Comparison of ENCODE assay signal across 17 cellular contexts in genomic region chr11:12577746-12578644, GRCh38.
DNase-seq lines count a peak whose midpoint lies in the region; ATAC-seq, FAIRE-seq and TF ChIP-seq lines count a peak whose summit lies in the region.
"Had no signal": no experiment of that assay in that cellular context is flagged by ENCODE, and none has a peak within 500 bp of the region (broad histone marks: within the 10 kb centered on the region; RNA-seq: fewer than 3 reads in every experiment).

No MANE protein-coding gene starts in this region.

- H3K4me3 ChIP-seq in mammary epithelial cell (replicated peaks in 1 of 3; ENCODE audit: insufficient read depth in 1 of 3, low read depth in 2 of 3, low read length in 3 of 3) (no peak overlapping the region), bronchial epithelial cell (ENCODE audit: low read depth, low read length) (no peak overlapping the region), smooth muscle cell (no peak overlapping the region)
- H3K4me3 ChIP-seq: transverse colon had no signal

- no TSS peak for BruUV-seq in mammary epithelial cell (replicated peaks; lab: Mats Ljungman, UMichigan)
- BruUV-seq in MCF 10A (replicated peaks; lab: Mats Ljungman, UMichigan): no TSS peak

- TF ChIP-seq CTCF in mammary epithelial cell (conservative IDR thresholded peaks at IDR 0.05 in 1 of 2, IDR thresholded peaks at IDR 0.05 in 1 of 2; ENCODE audit: extremely low read depth in 1 of 2, insufficient read depth in 1 of 2, low read depth in 1 of 2, low read length in 2 of 2): peak; percentile 11 to 18
- no peak for TF ChIP-seq CTCF in MCF 10A (IDR thresholded peaks at IDR 0.05; ENCODE audit: unreplicated experiment)
- TF ChIP-seq CTCF in bronchial epithelial cell (IDR thresholded peaks at IDR 0.05; ENCODE audit: insufficient read depth, low read length, severe bottlenecking): peak; percentile 4
- no peak for TF ChIP-seq CTCF in smooth muscle cell (IDR thresholded peaks at IDR 0.05; ENCODE audit: borderline replicate concordance, insufficient read depth, poor library complexity, severe bottlenecking)

- no peak overlapping the region for H3K9ac ChIP-seq in mammary epithelial cell (ENCODE audit: insufficient read depth, low read length)
- H3K9ac ChIP-seq in smooth muscle cell (ENCODE audit: low read depth): no peak overlapping the region

- peaks cover 3% of the 10 kb centered on the region for H3K27me3 Mint-ChIP-seq in MCF 10A (ENCODE audit: insufficient read depth, unreplicated experiment)
- H3K27me3 Mint-ChIP-seq in T-cell: peaks cover 15 to 25% of the 10 kb centered on the region in 2 donors

- peaks cover 10% of the 10 kb centered on the region for H3K4me1 Mint-ChIP-seq in MCF 10A (ENCODE audit: insufficient read depth, unreplicated experiment)
- H3K4me1 Mint-ChIP-seq in T-cell: no peaks in the 10 kb centered on the region
- H3K4me1 Mint-ChIP-seq: CD4-positive, alpha-beta memory T cell; stimulated activated effector memory CD8-positive, alpha-beta T cell treated with anti-CD3 and anti-CD28 coated beads, Interleukin-12 subunit alpha, Interleukin-12 subunit beta, amount 100 ng/mL, for 72 hours had no signal

- FAIRE-seq in bronchial epithelial cell (lab: Jason Lieb, UNC): no peak

- H3K27ac Mint-ChIP-seq in MCF 10A (ENCODE audit: low read depth, unreplicated experiment) (no peak overlapping the region), T-cell (no peak overlapping the region)
- H3K27ac Mint-ChIP-seq: brain; CD4-positive, alpha-beta memory T cell; stimulated activated effector memory CD8-positive, alpha-beta T cell treated with anti-CD3 and anti-CD28 coated beads, Interleukin-12 subunit alpha, Interleukin-12 subunit beta, amount 100 ng/mL, for 72 hours had no signal

- H3K27ac ChIP-seq in mammary epithelial cell (ENCODE audit: insufficient read depth, low read depth, low read length) (no peak overlapping the region), smooth muscle cell (ENCODE audit: low read depth) (peak overlapping the region; percentile 3)
- H3K27ac ChIP-seq: transverse colon had no signal

- H3K4me3 Mint-ChIP-seq in MCF 10A (ENCODE audit: unreplicated experiment) (no peak overlapping the region), T-cell (no peak overlapping the region)
- H3K4me3 Mint-ChIP-seq: brain; CD4-positive, alpha-beta memory T cell; stimulated activated effector memory CD8-positive, alpha-beta T cell treated with anti-CD3 and anti-CD28 coated beads, Interleukin-12 subunit alpha, Interleukin-12 subunit beta, amount 100 ng/mL, for 72 hours had no signal

- no peaks in the 10 kb centered on the region for H3K9me3 Mint-ChIP-seq in MCF 10A (ENCODE audit: unreplicated experiment)
- peaks cover 0 to 3% (median 0%) of the 10 kb centered on the region in 3 donors for H3K9me3 Mint-ChIP-seq in T-cell
- H3K9me3 Mint-ChIP-seq: CD4-positive, alpha-beta memory T cell; stimulated activated effector memory CD8-positive, alpha-beta T cell treated with anti-CD3 and anti-CD28 coated beads, Interleukin-12 subunit alpha, Interleukin-12 subunit beta, amount 100 ng/mL, for 72 hours had no signal

- ATAC-seq in T-cell (replicated peaks in 1 of 4): no peak
- ATAC-seq in esophagus mucosa: no peak
- ATAC-seq: left cardiac atrium; stimulated activated effector memory CD8-positive, alpha-beta T cell treated with anti-CD3 and anti-CD28 coated beads, Interleukin-12 subunit alpha, Interleukin-12 subunit beta, amount 100 ng/mL, for 72 hours had no signal

- POLR2A ChIA-PET in MCF 10A (lab: Yijun Ruan, JAX): interaction anchor here (0.7 kb wide), 2 partner anchors 9 to 251 kb away, joined by 3 to 4 read pairs; no protein-coding TSS in a partner anchor
- POLR2A ChIA-PET in T-cell (lab: Charles Lee): no interaction called here

- H3F3A ChIP-seq in smooth muscle cell (ENCODE audit: low read depth): peaks cover 15% of the 10 kb centered on the region

- H3K36me3 ChIP-seq in mammary epithelial cell (ENCODE audit: insufficient read depth, low read length): no peaks in the 10 kb centered on the region
- H3K36me3 ChIP-seq in bronchial epithelial cell (ENCODE audit: control insufficient read depth, insufficient read depth, low read length): no peaks in the 10 kb centered on the region
- H3K36me3 ChIP-seq in smooth muscle cell (ENCODE audit: low read depth): no peaks in the 10 kb centered on the region
- H3K36me3 ChIP-seq: transverse colon had no signal

- H4K20me1 ChIP-seq in mammary epithelial cell (ENCODE audit: insufficient read depth, low read length): no peaks in the 10 kb centered on the region
- H4K20me1 ChIP-seq in smooth muscle cell (ENCODE audit: low read depth): no peaks in the 10 kb centered on the region

- H2AFZ ChIP-seq in mammary epithelial cell (ENCODE audit: low read depth, low read length) (no peak overlapping the region), smooth muscle cell (ENCODE audit: low read depth) (peak overlapping the region; percentile 0)

- H3K4me1 ChIP-seq in mammary epithelial cell (ENCODE audit: insufficient read depth, low read length): peaks cover 8% of the 10 kb centered on the region
- H3K4me1 ChIP-seq in smooth muscle cell (ENCODE audit: low read depth): no peaks in the 10 kb centered on the region
- H3K4me1 ChIP-seq: transverse colon had no signal

- H3K9me3 ChIP-seq in mammary epithelial cell (replicated peaks; ENCODE audit: insufficient read depth, low read length): no peaks in the 10 kb centered on the region
- no peaks in the 10 kb centered on the region for H3K9me3 ChIP-seq in smooth muscle cell (replicated peaks; ENCODE audit: low read depth)
- H3K9me3 ChIP-seq: transverse colon had no signal

- H3K36me3 Mint-ChIP-seq in MCF 10A (ENCODE audit: insufficient read depth, unreplicated experiment): no peaks in the 10 kb centered on the region
- no peaks in the 10 kb centered on the region for H3K36me3 Mint-ChIP-seq in T-cell
- H3K36me3 Mint-ChIP-seq: brain; CD4-positive, alpha-beta memory T cell; stimulated activated effector memory CD8-positive, alpha-beta T cell treated with anti-CD3 and anti-CD28 coated beads, Interleukin-12 subunit alpha, Interleukin-12 subunit beta, amount 100 ng/mL, for 72 hours had no signal

- in situ Hi-C loops in mammary epithelial cell (cut with MboI; ENCODE audit: low sequenced_read_pairs in 2 of 2): no loop called here

- DNase-seq in mammary epithelial cell (no peak), MCF 10A (ENCODE audit: unreplicated experiment) (no peak), NCI-H82 treated with DMSO at 0.1 percent for 48 hours (lab: John Stamatoyannopoulos, UW; ENCODE audit: unreplicated experiment) (peak; percentile 73), bronchial epithelial cell (ENCODE audit: low read depth) (no peak), smooth muscle cell (lab: John Stamatoyannopoulos, UW; ENCODE audit: unreplicated experiment) (no peak), T-cell (no peak), LoVo (ENCODE audit: low spot score) (no peak)
- DNase-seq: activated CD8-positive, alpha-beta memory T cell treated with anti-CD3 and anti-CD28 coated beads, Interleukin-2, amount 50 U/mL, for 4 hours; CD4-positive, alpha-beta memory T cell; hippocampal formation; left cardiac atrium; NCI-H146; NCI-H526 treated with DMSO at 0.1 percent for 48 hours; transverse colon had no signal

- H3K79me2 ChIP-seq in mammary epithelial cell (ENCODE audit: insufficient read depth, low read length): no peaks in the 10 kb centered on the region
- H3K79me2 ChIP-seq in smooth muscle cell (ENCODE audit: low read depth): no peaks in the 10 kb centered on the region

- intact Hi-C loops in mammary epithelial cell (cut with micrococcal nuclease): no loop called here
- intact Hi-C loops in MCF 10A (cut with micrococcal nuclease): no loop called here

- H3K4me2 ChIP-seq in mammary epithelial cell (ENCODE audit: insufficient read depth, low read depth, low read length) (no peak overlapping the region), smooth muscle cell (no peak overlapping the region)

- 88% methylated on average over 6 of the region's 6 CpGs for WGBS in mammary epithelial cell (ENCODE audit: low coverage, missing lambda C conversion rate)
- 79% methylated on average over 6 of the region's 6 CpGs for WGBS in smooth muscle cell (ENCODE audit: low lambda C conversion rate)

- CTCF ChIA-PET in mammary epithelial cell (lab: Charles Lee; ENCODE audit: low non-redundant PET) (interaction anchor here (0.8 kb wide), 1 partner anchor 167 kb away, joined by 4 read pairs; no protein-coding TSS in a partner anchor), MCF 10A (lab: Yijun Ruan, JAX) (interaction anchor here (0.6 to 1.2 kb wide), 3 partner anchors 11 to 312 kb away, joined by 3 to 5 read pairs (median 4); no protein-coding TSS in a partner anchor), T-cell (lab: Charles Lee) (no interaction called here)

- peaks cover 2% of the 10 kb centered on the region for H3K27me3 ChIP-seq in mammary epithelial cell (ENCODE audit: insufficient read depth, low read length)
- no peaks in the 10 kb centered on the region for H3K27me3 ChIP-seq in bronchial epithelial cell (ENCODE audit: control insufficient read depth, insufficient read depth, low read length)
- no peaks in the 10 kb centered on the region for H3K27me3 ChIP-seq in smooth muscle cell (ENCODE audit: low read depth)
- H3K27me3 ChIP-seq: transverse colon had no signal

- dilution Hi-C loops in mammary epithelial cell (cut with HindIII; ENCODE audit: low sequenced_read_pairs): no loop called here

Comparison
In these comparisons a context has a peak if more than half of its experiments do, and no peak if none do; other contexts are left out.
1. CTCF ChIP-seq: peak in mammary epithelial cell (2 of 2) and bronchial epithelial cell (single experiment); none in MCF 10A (single experiment) and smooth muscle cell (single experiment).
2. CTCF ChIA-PET loops: an anchor here in mammary epithelial cell (0.8 kb wide) and MCF 10A (0.6 to 1.2 kb wide); none called in T-cell.